ENCODE assay signal across 13 cellular contexts in genomic region chr6:25165817-25166216, GRCh38.
DNase-seq lines count a peak whose midpoint lies in the region; ATAC-seq and TF ChIP-seq lines count a peak whose summit lies in the region.
"Had no signal": no experiment of that assay in that cellular context is flagged by ENCODE, and none has a peak within 500 bp of the region (broad histone marks: within the 10 kb centered on the region; RNA-seq: fewer than 3 reads in every experiment).

No MANE protein-coding gene starts in this region.

- H4K12ac ChIP-seq in trophoblast cell (ENCODE audit: low read depth, low read length), result no peak overlapping the region

- DNase-seq in BE2C, result no peak
- DNase-seq in DND-41, result no peak
- no peak for DNase-seq in fibroblast of pulmonary artery (ENCODE audit: low read depth)
- DNase-seq in trophoblast cell, result no peak
- no peak for DNase-seq in substantia nigra (lab: John Stamatoyannopoulos, UW)
- no peak for DNase-seq in esophagus squamous epithelium (lab: John Stamatoyannopoulos, UW)
- DNase-seq: adrenal gland; NCI-H2107; NK-92 treated with Interleukin-12 subunit alpha and Interleukin-12 subunit beta, amount 100 ng/mL, for 24 hours had no signal

- H2AK5ac ChIP-seq in trophoblast cell (ENCODE audit: low read length), result no peak overlapping the region

- peak overlapping the region; percentile 56 for H3K9ac ChIP-seq in DND-41 (ENCODE audit: low read depth, low read length)
- no peak overlapping the region for H3K9ac ChIP-seq in trophoblast cell (ENCODE audit: low read length)
- H3K9ac ChIP-seq: neural progenitor cell had no signal

- intact Hi-C loops in esophagus squamous epithelium (cut with DNase I), result no loop called here

- no CpG with 5 or more reads among the region's 1 CpG for WGBS in trophoblast cell (ENCODE audit: extremely low coverage, insufficient coverage, insufficient read length)
- 89 to 96% methylated on average over 1 of the region's 1 CpG for WGBS in esophagus squamous epithelium, 2 donors

- peaks cover 6% of the 10 kb centered on the region for H3K79me1 ChIP-seq in trophoblast cell (ENCODE audit: low read length)

- no peak overlapping the region for H4K91ac ChIP-seq in trophoblast cell (ENCODE audit: low read depth, low read length)

- no peaks in the 10 kb centered on the region for H3K9me3 ChIP-seq in BE2C
- H3K9me3 ChIP-seq in DND-41 (ENCODE audit: insufficient read depth, low read length, severe bottlenecking), result no peaks in the 10 kb centered on the region
- no peaks in the 10 kb centered on the region for H3K9me3 ChIP-seq in trophoblast cell (ENCODE audit: insufficient read depth, low read depth, low read length)
- no peaks in the 10 kb centered on the region for H3K9me3 ChIP-seq in esophagus squamous epithelium
- H3K9me3 ChIP-seq: adrenal gland had no signal

- H2BK120ac ChIP-seq in trophoblast cell (ENCODE audit: insufficient read depth, low read length, poor library complexity), result no peak overlapping the region

- ATAC-seq in DND-41 (ENCODE audit: insufficient read depth, low read depth), result peak; percentile 27
- ATAC-seq in SK-N-SH treated with all-trans-retinoic acid at 6 μM for 48 hours, result peak; percentile 61
- no peak for ATAC-seq in GM21737 (IDR thresholded peaks at IDR 0.05; ENCODE audit: unreplicated experiment)

- no peak for TF ChIP-seq POLR2A in esophagus squamous epithelium (IDR thresholded peaks at IDR 0.05)

- H3K27me3 ChIP-seq in BE2C (no peaks in the 10 kb centered on the region), DND-41 (ENCODE audit: insufficient read depth, low read length, poor library complexity) (no peaks in the 10 kb centered on the region), trophoblast cell (ENCODE audit: insufficient read depth, low read length) (no peaks in the 10 kb centered on the region), esophagus squamous epithelium (no peaks in the 10 kb centered on the region)
- H3K27me3 ChIP-seq: adrenal gland, hepatocyte, neural progenitor cell had no signal

- H3K4me1 ChIP-seq in BE2C, result 0 out of 2 replicates have a peak, but pooled peaks cover 2% of the 10 kb centered on the region
- H3K4me1 ChIP-seq in DND-41 (ENCODE audit: insufficient read depth, low read length), result peaks cover 55% of the 10 kb centered on the region
- H3K4me1 ChIP-seq in trophoblast cell (ENCODE audit: control insufficient read depth in 1 of 2, insufficient read depth in 2 of 2, low read length in 2 of 2), result peaks cover 0 to 5% of the 10 kb centered on the region in 2 experiments
- H3K4me1 ChIP-seq in esophagus squamous epithelium, result peaks cover 0 to 38% (median 0%) of the 10 kb centered on the region in 3 donors
- H3K4me1 ChIP-seq: neural progenitor cell had no signal

- H3K36me3 ChIP-seq in BE2C (no peaks in the 10 kb centered on the region), DND-41 (ENCODE audit: insufficient read depth, low read length) (no peaks in the 10 kb centered on the region), trophoblast cell (ENCODE audit: control insufficient read depth in 1 of 2, insufficient read depth in 2 of 2, low read length in 2 of 2) (no peaks in the 10 kb centered on the region), esophagus squamous epithelium (no peaks in the 10 kb centered on the region)
- H3K36me3 ChIP-seq: adrenal gland, neural progenitor cell had no signal

- H3K23ac ChIP-seq in trophoblast cell (ENCODE audit: low read length), result no peak overlapping the region

- no peak overlapping the region for H2BK12ac ChIP-seq in trophoblast cell (ENCODE audit: low read length)

- no peak overlapping the region for H3K18ac ChIP-seq in trophoblast cell (ENCODE audit: low read length)

- TF ChIP-seq CTCF in BE2C (IDR thresholded peaks at IDR 0.05; ENCODE audit: low read depth, low read length), result no peak
- no peak for TF ChIP-seq CTCF in DND-41 (IDR thresholded peaks at IDR 0.05; ENCODE audit: borderline replicate concordance, extremely low read depth, low read length, poor library complexity, severe bottlenecking)
- TF ChIP-seq CTCF in fibroblast of pulmonary artery (IDR thresholded peaks at IDR 0.05; ENCODE audit: low read length, missing control alignments), result no peak
- no peak for TF ChIP-seq CTCF in esophagus squamous epithelium (IDR thresholded peaks at IDR 0.05)

- H4K8ac ChIP-seq in trophoblast cell (ENCODE audit: low read depth, low read length), result no peak overlapping the region

- H2BK5ac ChIP-seq in trophoblast cell (ENCODE audit: low read depth, low read length, poor library complexity), result no peak overlapping the region

- no peaks in the 10 kb centered on the region for H4K20me1 ChIP-seq in DND-41 (ENCODE audit: insufficient read depth, low read length)

- no peak overlapping the region for H3K14ac ChIP-seq in trophoblast cell (ENCODE audit: low read length)

- H3K79me2 ChIP-seq in DND-41 (ENCODE audit: insufficient read depth, low read length) (peaks cover 31% of the 10 kb centered on the region), trophoblast cell (ENCODE audit: control insufficient read depth, insufficient read depth, low read length, poor library complexity) (no peaks in the 10 kb centered on the region)
- H3K79me2 ChIP-seq: hepatocyte had no signal

- H2AFZ ChIP-seq in DND-41 (ENCODE audit: low read depth, low read length), result peak overlapping the region; percentile 40
- no peak overlapping the region for H2AFZ ChIP-seq in trophoblast cell (ENCODE audit: insufficient read depth, low read length, poor library complexity)
- H2AFZ ChIP-seq: hepatocyte, neural progenitor cell had no signal

- H3K4me3 ChIP-seq in BE2C (ENCODE audit: low read depth, low read length), result peak overlapping the region; percentile 50
- peak overlapping the region; percentile 20 to 54; a peak in 3 of 4 replicates for H3K4me3 ChIP-seq in DND-41 (ENCODE audit: low read depth in 1 of 2, low read length in 2 of 2)
- peak overlapping the region; percentile 27 for H3K4me3 ChIP-seq in fibroblast of pulmonary artery (replicated peaks; ENCODE audit: low read depth, low read length)
- H3K4me3 ChIP-seq in trophoblast cell (ENCODE audit: low read depth, low read length), result no peak overlapping the region
- no peak overlapping the region for H3K4me3 ChIP-seq in esophagus squamous epithelium
- H3K4me3 ChIP-seq: adrenal gland, hepatocyte, neural progenitor cell had no signal

- H3K4ac ChIP-seq in trophoblast cell (ENCODE audit: low read depth, low read length), result no peak overlapping the region

- peak overlapping the region; percentile 60 for H3K4me2 ChIP-seq in DND-41 (ENCODE audit: insufficient read depth, low read length)
- H3K4me2 ChIP-seq in trophoblast cell (ENCODE audit: low read length), result no peak overlapping the region
- H3K4me2 ChIP-seq: hepatocyte, neural progenitor cell had no signal

- H3K27ac ChIP-seq in DND-41 (ENCODE audit: low read length), result peak overlapping the region; percentile 81
- H3K27ac ChIP-seq in trophoblast cell (ENCODE audit: low read depth, low read length), result no peak overlapping the region
- H3K27ac ChIP-seq in substantia nigra (ENCODE audit: low read depth, low read length, poor library complexity, severe bottlenecking), result no peak overlapping the region
- no peak overlapping the region for H3K27ac ChIP-seq in esophagus squamous epithelium
- H3K27ac ChIP-seq: adrenal gland, hepatocyte, neural progenitor cell had no signal

TF ChIP-seq in SK-N-SH treated with all-trans-retinoic acid at 6 μM for 48 hours, 23 proteins besides CTCF, POLR2A, EP300 and RAD21 (continues in another document):
- TF ChIP-seq ZNF70 (CRISPR knock-in tag; IDR thresholded peaks at IDR 0.05) (no peak), ZFP30 (CRISPR knock-in tag; IDR thresholded peaks at IDR 0.05) (no peak), ZFP3 (CRISPR knock-in tag; IDR thresholded peaks at IDR 0.05) (no peak), BACH2 (CRISPR knock-in tag; IDR thresholded peaks at IDR 0.05; ENCODE audit: borderline replicate concordance) (no peak), ISL1 (CRISPR knock-in tag; IDR thresholded peaks at IDR 0.05) (no peak), ZNF8 (CRISPR knock-in tag; IDR thresholded peaks at IDR 0.05) (no peak), ZNF565 (CRISPR knock-in tag; conservative IDR thresholded peaks at IDR 0.05; ENCODE audit: low read depth) (no peak), ESRRG (CRISPR knock-in tag; IDR thresholded peaks at IDR 0.05) (no peak), TSHZ2 (CRISPR knock-in tag; IDR thresholded peaks at IDR 0.05) (no peak), CSRNP3 (CRISPR knock-in tag; IDR thresholded peaks at IDR 0.05) (no peak), OSR1 (CRISPR knock-in tag; IDR thresholded peaks at IDR 0.05) (no peak)

Comparison
In these comparisons a context has a peak if more than half of its experiments do, and no peak if none do; other contexts are left out.
1. H3K4me3 ChIP-seq: peak in BE2C (single experiment), DND-41 (2 of 2) and fibroblast of pulmonary artery (single experiment); none in trophoblast cell (single experiment) and esophagus squamous epithelium (0 of 4).